ENCODE assay signal across 25 cellular contexts in the genomic region with DNA sequence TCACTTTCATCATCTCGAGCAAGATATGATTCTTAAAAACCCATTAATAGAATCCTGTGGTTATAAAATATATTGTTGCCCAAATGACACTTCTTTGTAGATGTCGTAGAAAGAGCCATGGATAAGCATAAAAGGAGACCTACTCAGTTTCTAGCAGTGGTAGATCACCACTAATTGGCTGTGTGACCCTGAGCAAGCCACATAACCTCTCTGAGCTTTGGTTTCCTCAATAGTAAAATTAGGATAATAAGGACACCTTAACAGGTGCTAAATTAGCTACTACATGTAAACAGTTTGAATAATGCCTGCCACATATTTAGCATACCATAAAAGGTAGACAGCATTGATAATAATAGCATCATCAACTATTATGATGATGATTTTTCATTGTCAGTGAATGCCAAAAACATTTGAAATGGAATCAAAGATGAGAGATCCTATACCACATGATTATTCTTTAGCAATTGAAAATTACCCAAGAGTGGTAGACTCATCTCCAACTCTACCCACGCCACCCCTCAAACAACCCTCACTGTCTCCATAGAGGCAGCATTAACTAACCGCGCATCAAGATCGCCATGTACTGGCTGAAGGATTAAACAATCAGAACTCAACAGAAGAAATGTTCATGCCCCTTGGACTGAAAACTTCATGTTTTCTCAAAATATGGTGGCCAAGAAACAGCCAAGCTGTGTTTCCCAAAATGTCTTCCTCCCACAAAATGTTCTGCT. TPM values are rescaled to one million over a fixed set of nuclear protein-coding genes. Genes with fewer than 3 reads are reported as not detected.
"Had no signal": no experiment of that assay in that cellular context is flagged by ENCODE, and none has a peak within 500 bp of the region (broad histone marks: within the 10 kb centered on the region; RNA-seq: fewer than 3 reads in every experiment).

No MANE protein-coding gene starts in this region.

- H3K9me3 ChIP-seq: adrenal gland, mucosa of descending colon, ovary had no signal

- H3K36me3 Mint-ChIP-seq: activated CD4-positive, alpha-beta memory T cell treated with anti-CD3 and anti-CD28 coated beads for 36 hours; activated naive CD8-positive, alpha-beta T cell treated with anti-CD3 and anti-CD28 coated beads for 36 hours; natural killer cell treated with Interleukin-12 subunit alpha and Interleukin-12 subunit beta and Interleukin-15 and Interleukin-18, amount 100 ng/mL, for 72 hours had no signal

- FAIRE-seq: astrocyte, islet of Langerhans had no signal

- DNase-seq: activated CD4-positive, alpha-beta memory T cell treated with anti-CD3 and anti-CD28 coated beads for 36 hours; activated CD4-positive, alpha-beta T cell treated with anti-CD3 and anti-CD28 coated beads for 4 hours; activated CD8-positive, alpha-beta memory T cell treated with anti-CD3 and anti-CD28 coated beads, Interleukin-2, amount 50 U/mL, for 4 hours; activated effector memory CD4-positive, alpha-beta T cell treated with anti-CD3 and anti-CD28 coated beads, Interleukin-2, amount 50 U/mL, for 16 hours; activated naive CD4-positive, alpha-beta T cell treated with anti-CD3 and anti-CD28 coated beads for 36 hours; activated naive CD8-positive, alpha-beta T cell treated with anti-CD3 and anti-CD28 coated beads for 36 hours; activated T-cell treated with anti-CD3 and anti-CD28 coated beads, Interleukin-2, amount 50 U/mL, for 1 hour; brain microvascular endothelial cell; cortex of kidney; foreskin melanocyte; glutamatergic neuron; left ventricle myocardium inferior; mucosa of descending colon; stimulated activated naive CD4-positive, alpha-beta T cell had no signal

- H3K4me3 Mint-ChIP-seq: activated CD4-positive, alpha-beta memory T cell treated with anti-CD3 and anti-CD28 coated beads for 36 hours; activated naive CD4-positive, alpha-beta T cell treated with anti-CD3 and anti-CD28 coated beads for 36 hours; activated naive CD8-positive, alpha-beta T cell treated with anti-CD3 and anti-CD28 coated beads for 36 hours; activated T-helper 1 cell treated with anti-CD3 and anti-CD28 coated beads, Interleukin-12 subunit alpha, Interleukin-12 subunit beta, Interleukin-2, Interleukin-4 antibody, amounts not matched to agents 30 ng/mL and 10 ng/mL and 1 ng/mL, durations not matched to agents 14 hours and 24 hours and 36 hours; natural killer cell treated with Interleukin-12 subunit alpha and Interleukin-12 subunit beta and Interleukin-15 and Interleukin-18, amount 100 ng/mL, for 72 hours had no signal

- H3K4me1 ChIP-seq: adrenal gland, left ventricle myocardium inferior had no signal

- H3K27ac ChIP-seq: brain microvascular endothelial cell, left ventricle myocardium inferior, VCaP had no signal

- ATAC-seq: esophagus mucosa; natural killer cell treated with Interleukin-12 subunit alpha and Interleukin-12 subunit beta and Interleukin-15 and Interleukin-18, amount 100 ng/mL, for 72 hours had no signal

- H3K36me3 ChIP-seq: adrenal gland, brain microvascular endothelial cell, left ventricle myocardium inferior, ovary had no signal

- H3K9me3 Mint-ChIP-seq: activated T-helper 1 cell treated with anti-CD3 and anti-CD28 coated beads, Interleukin-12 subunit alpha, Interleukin-12 subunit beta, Interleukin-2, Interleukin-4 antibody, amounts not matched to agents 30 ng/mL and 10 ng/mL and 1 ng/mL, durations not matched to agents 14 hours and 24 hours and 36 hours; natural killer cell treated with Interleukin-12 subunit alpha and Interleukin-12 subunit beta and Interleukin-15 and Interleukin-18, amount 100 ng/mL, for 72 hours had no signal

- H3K27ac Mint-ChIP-seq: activated CD4-positive, alpha-beta memory T cell treated with anti-CD3 and anti-CD28 coated beads for 36 hours; activated naive CD4-positive, alpha-beta T cell treated with anti-CD3 and anti-CD28 coated beads for 36 hours; activated naive CD8-positive, alpha-beta T cell treated with anti-CD3 and anti-CD28 coated beads for 36 hours; activated T-helper 1 cell treated with anti-CD3 and anti-CD28 coated beads, Interleukin-12 subunit alpha, Interleukin-12 subunit beta, Interleukin-2, Interleukin-4 antibody, amounts not matched to agents 30 ng/mL and 10 ng/mL and 1 ng/mL, durations not matched to agents 14 hours and 24 hours and 36 hours; natural killer cell treated with Interleukin-12 subunit alpha and Interleukin-12 subunit beta and Interleukin-15 and Interleukin-18, amount 100 ng/mL, for 72 hours had no signal

- H3K27me3 ChIP-seq: adrenal gland, brain microvascular endothelial cell, ovary, tibial nerve had no signal

- H3K4me3 ChIP-seq: adrenal gland, left ventricle myocardium inferior, lung, mucosa of descending colon, ovary, tibial nerve had no signal

RNA-seq across cellular contexts. Expression of gene CHST15, which starts 45.8 kb away (rescaled TPM):
- total RNA-seq: activated CD8-positive, alpha-beta memory T cell treated with anti-CD3 and anti-CD28 coated beads for 36 hours had no signal
